In the genomic region with DNA sequence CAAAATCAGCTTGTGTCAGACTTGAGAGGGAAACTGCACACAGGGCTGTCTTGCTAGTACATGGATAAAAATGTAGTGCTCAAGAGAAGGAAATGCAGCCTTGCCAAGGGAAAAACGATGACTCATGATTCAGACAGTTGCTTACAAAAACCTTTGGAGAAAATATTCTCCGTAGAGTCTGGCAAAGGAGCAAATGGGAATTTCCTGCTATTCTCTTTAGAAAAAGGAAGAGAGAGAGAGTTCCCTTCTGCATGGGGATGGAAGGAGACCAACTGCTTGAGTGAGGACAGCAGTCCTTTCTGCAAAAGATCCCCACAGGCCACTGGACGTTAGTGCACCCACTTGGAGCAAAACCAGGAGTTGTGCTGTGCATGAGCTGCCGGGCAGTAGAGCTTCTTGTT, we compare ENCODE assay signal across 8 cellular contexts. TPM values are rescaled to one million over a fixed set of nuclear protein-coding genes. Genes with fewer than 3 reads are reported as not detected.
DNase-seq lines count a peak whose midpoint lies in the region; ATAC-seq and TF ChIP-seq lines count a peak whose summit lies in the region.

No MANE protein-coding gene starts in this region.

- DNase-seq in AG09319 (ENCODE audit: extremely low read depth, low read depth) = peak; percentile 72
- peak; percentile 100 for DNase-seq in MG63
- peak; percentile 92 for DNase-seq in epithelial cell of esophagus (ENCODE audit: low read depth)
- DNase-seq in NK-92 (lab: John Stamatoyannopoulos, UW; ENCODE audit: unreplicated experiment) = no peak
- no peak for DNase-seq in stimulated activated CD4-positive, alpha-beta T cell treated with anti-CD3 and anti-CD28 coated beads, Interleukin-2, amount 100 ng/mL, for 48 hours

- no peak overlapping the region for H3K9ac ChIP-seq in mucosa of stomach (ENCODE audit: low read length)

- no peaks in the 10 kb centered on the region for H3K4me1 ChIP-seq in mucosa of stomach (ENCODE audit: control insufficient read depth, insufficient read depth, low read length)

- H3K4me3 ChIP-seq in MG63 = no peak overlapping the region
- no peak overlapping the region for H3K4me3 ChIP-seq in epithelial cell of esophagus (ENCODE audit: low read length)
- peak overlapping the region; percentile 6 for H3K4me3 ChIP-seq in mucosa of stomach (ENCODE audit: low read length)

- H3K27me3 ChIP-seq in MG63 = no peaks in the 10 kb centered on the region
- H3K27me3 ChIP-seq in mucosa of stomach (ENCODE audit: control insufficient read depth, insufficient read depth, low read length) = no peaks in the 10 kb centered on the region

- ATAC-seq in HG02852 (IDR thresholded peaks at IDR 0.05; ENCODE audit: unreplicated experiment) (no peak), HG02840 (IDR thresholded peaks at IDR 0.05; ENCODE audit: low FRiP score, unreplicated experiment) (no peak)

- no peaks in the 10 kb centered on the region for H3K36me3 ChIP-seq in MG63
- no peaks in the 10 kb centered on the region for H3K36me3 ChIP-seq in mucosa of stomach (ENCODE audit: control insufficient read depth, insufficient read depth, low read length)

- H3K9me3 ChIP-seq in MG63 (0 out of 2 replicates have a peak, but pooled peaks cover 4% of the 10 kb centered on the region), mucosa of stomach (ENCODE audit: control insufficient read depth, low read length) (no peaks in the 10 kb centered on the region)

- peak; percentile 23 for TF ChIP-seq CTCF in AG09319 (IDR thresholded peaks at IDR 0.05; ENCODE audit: low read depth, low read length)
- peak; percentile 45 for TF ChIP-seq CTCF in epithelial cell of esophagus (IDR thresholded peaks at IDR 0.05; ENCODE audit: insufficient read depth, low read depth, low read length, missing control alignments)

RNA-seq across cellular contexts. Expression of gene IFNB1, which starts 7.6 kb away (rescaled TPM):
- total RNA-seq in MG63 (2014; rRNA removed; shearing (Covaris generic); ENCODE audit: low replicate concordance) = 0.81 and 4.1 TPM in 2 replicates

RNA-seq across cellular contexts. Expression of gene HACD4, which starts 38.7 kb away (rescaled TPM):
- 3.8 and 6.7 TPM in 2 replicates for total RNA-seq in MG63 (2014; rRNA removed; shearing (Covaris generic); ENCODE audit: low replicate concordance)

Comparison
In these comparisons a context has a peak if more than half of its experiments do, and no peak if none do; other contexts are left out.
1. DNase-seq: peak in AG09319 (single experiment), MG63 (single experiment) and epithelial cell of esophagus (single experiment); none in NK-92 (single experiment) and stimulated activated CD4-positive, alpha-beta T cell treated with anti-CD3 and anti-CD28 coated beads, Interleukin-2, amount 100 ng/mL, for 48 hours (0 of 2).